21 cellular contexts compared by ENCODE assay signal in the genomic region with DNA sequence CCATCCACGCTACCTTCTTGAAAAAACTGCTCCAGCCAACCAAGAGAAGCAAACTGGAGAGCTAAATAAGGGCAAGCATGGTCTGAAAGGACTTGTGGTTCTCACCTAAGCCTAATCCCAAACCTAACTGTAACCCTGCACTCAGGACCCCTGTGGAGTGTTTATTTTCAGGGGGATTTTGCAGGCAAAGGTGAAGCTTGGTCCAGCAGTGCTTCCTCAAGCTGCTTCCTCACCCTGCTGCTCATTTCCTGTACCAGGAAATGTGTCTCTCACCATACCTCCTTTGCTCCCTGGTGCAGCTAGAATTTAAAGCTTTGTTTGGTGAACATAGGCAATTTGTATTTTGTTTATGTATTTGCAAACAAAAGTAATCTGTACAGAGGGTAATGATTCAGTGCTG. TPM values are rescaled to one million over a fixed set of nuclear protein-coding genes. Genes with fewer than 3 reads are reported as not detected.
"Had no signal": no experiment of that assay in that cellular context is flagged by ENCODE, and none has a peak within 500 bp of the region (broad histone marks: within the 10 kb centered on the region; RNA-seq: fewer than 3 reads in every experiment).

No MANE protein-coding gene starts in this region.

- H3K4me3 ChIP-seq: dorsolateral prefrontal cortex, left ventricle myocardium inferior, spleen, testis had no signal

- H3K4me1 ChIP-seq: left ventricle myocardium inferior, testis had no signal

- H3K9me3 ChIP-seq: left ventricle myocardium inferior, spleen, testis had no signal

- H3K36me3 ChIP-seq: left ventricle myocardium inferior, spleen had no signal

- DNase-seq: activated CD4-positive, alpha-beta memory T cell treated with anti-CD3 and anti-CD28 coated beads for 36 hours; activated CD4-positive, alpha-beta T cell treated with anti-CD3 and anti-CD28 coated beads for 36 hours; activated gamma-delta T cell treated with Interleukin-2 at 50 U/mL for 16 hours; activated T-cell treated with anti-CD3 and anti-CD28 coated beads for 4 hours; dorsolateral prefrontal cortex; erythroblast; foreskin melanocyte; hypothalamus; left ventricle myocardium inferior; occipital lobe; posterior cingulate gyrus; retina; spleen; stimulated activated CD4-positive, alpha-beta T cell treated with anti-CD3 and anti-CD28 coated beads, Interleukin-4, amount 100 ng/mL, for 4 hours; T-helper 2 cell; testis had no signal

- H3K27me3 ChIP-seq: dorsolateral prefrontal cortex, spleen, testis had no signal

- ATAC-seq: activated CD4-positive, alpha-beta T cell treated with anti-CD3 and anti-CD28 coated beads for 36 hours; stimulated activated memory B cell treated with anti-CD40 and anti-IgM and Interleukin-4, amounts not matched to agents 10 μg/mL and 1 μg/mL and 100 μg/mL, for 72 hours had no signal

- H3K27ac ChIP-seq: dorsolateral prefrontal cortex, left ventricle myocardium inferior, spleen, testis had no signal

RNA-seq across cellular contexts. Expression of gene CARTPT, which starts 50.2 kb away (rescaled TPM):
- total RNA-seq: activated CD4-positive, alpha-beta memory T cell treated with anti-CD3 and anti-CD28 coated beads for 36 hours; activated CD4-positive, alpha-beta T cell treated with anti-CD3 and anti-CD28 coated beads for 36 hours; activated T-helper 1 cell treated with anti-CD3 and anti-CD28 coated beads, Interleukin-12 subunit alpha, Interleukin-12 subunit beta, Interleukin-2, Interleukin-4 antibody, amounts not matched to agents 30 ng/mL and 10 ng/mL and 1 ng/mL, durations not matched to agents 14 hours and 24 hours and 36 hours; cerebellum; kidney epithelial cell; left ventricle myocardium inferior; mononuclear cell; occipital lobe; spleen had no signal
